Comparison of ENCODE assay signal across 23 cellular contexts in the genomic region with DNA sequence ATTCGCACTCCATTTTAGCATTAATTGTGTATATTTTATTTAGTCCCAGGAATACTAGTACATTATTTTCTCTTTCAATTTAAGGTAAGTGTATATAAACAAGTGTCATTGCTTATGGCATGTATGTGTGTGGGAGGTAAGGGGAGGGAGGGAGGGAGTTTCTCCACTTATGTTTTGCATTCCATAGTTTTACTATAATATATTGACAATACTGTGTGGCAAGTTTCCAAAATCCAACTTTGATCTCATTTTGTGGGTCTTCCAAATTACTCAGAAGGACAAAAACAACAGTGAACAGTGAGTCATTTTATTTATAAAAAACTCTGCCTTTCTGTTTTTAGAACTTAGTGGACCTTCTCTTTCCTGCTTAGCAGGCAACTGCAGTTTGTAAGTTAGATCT.
DNase-seq lines count a peak whose midpoint lies in the region; TF ChIP-seq lines count a peak whose summit lies in the region.
"Had no signal": no experiment of that assay in that cellular context is flagged by ENCODE, and none has a peak within 500 bp of the region (broad histone marks: within the 10 kb centered on the region; RNA-seq: fewer than 3 reads in every experiment).

No MANE protein-coding gene starts in this region.

- H3K18ac ChIP-seq in mesendoderm (ENCODE audit: low read length), result no peak overlapping the region

- H3K36me3 ChIP-seq in brain microvascular endothelial cell (replicated peaks) (no peaks in the 10 kb centered on the region), mesendoderm (ENCODE audit: control insufficient read depth, insufficient read depth, low read length) (no peaks in the 10 kb centered on the region)
- H3K36me3 ChIP-seq: adrenal gland, gastroesophageal sphincter, neutrophil, spleen had no signal

- H3K27ac ChIP-seq in brain microvascular endothelial cell (no peak overlapping the region), mesendoderm (ENCODE audit: low read depth, low read length) (no peak overlapping the region)
- H3K27ac ChIP-seq: adrenal gland, gastroesophageal sphincter, neutrophil, spleen had no signal

- no peak overlapping the region for H3K4me2 ChIP-seq in mesendoderm (ENCODE audit: low read length)

- no peak overlapping the region for H3K9ac ChIP-seq in mesendoderm (ENCODE audit: low read length)

- H3K4ac ChIP-seq in mesendoderm (ENCODE audit: low read depth, low read length), result no peak overlapping the region

- H2BK15ac ChIP-seq in mesendoderm (replicated peaks; ENCODE audit: low read depth), result no peak overlapping the region

- no peak for TF ChIP-seq CTCF in brain microvascular endothelial cell (IDR thresholded peaks at IDR 0.05; ENCODE audit: low read depth, low read length, missing control alignments)
- TF ChIP-seq CTCF in GM13976 (IDR thresholded peaks at IDR 0.05; ENCODE audit: borderline replicate concordance, control extremely low read depth, extremely low read depth, insufficient read depth, missing control alignments), result no peak

- H3K79me1 ChIP-seq in mesendoderm (ENCODE audit: low read length), result no peaks in the 10 kb centered on the region

- H4K8ac ChIP-seq in mesendoderm (ENCODE audit: low read depth, low read length), result no peak overlapping the region

- H3K56ac ChIP-seq in mesendoderm (ENCODE audit: low read length), result no peak overlapping the region

- DNase-seq in HS-27A (ENCODE audit: low read depth) (peak; percentile 1), brain microvascular endothelial cell (peak; percentile 29), fibroblast of the conjunctiva (ENCODE audit: low read depth) (peak; percentile 3), skeletal muscle cell (ENCODE audit: low read depth) (peak; percentile 51), mesendoderm (no peak), GM13976 (ENCODE audit: low spot score) (no peak)
- no peak for DNase-seq in stimulated activated CD4-positive, alpha-beta T cell treated with anti-CD3 and anti-CD28 coated beads, Interleukin-15, amount 100 ng/mL, for 24 hours
- DNase-seq: activated CD4-positive, alpha-beta T cell treated with anti-CD3 and anti-CD28 coated beads for 1 hour; activated CD8-positive, alpha-beta memory T cell treated with anti-CD3 and anti-CD28 coated beads for 24 hours; activated T-cell treated with anti-CD3 and anti-CD28 coated beads, Interleukin-2, amount 50 U/mL, for 1 hour; adrenal gland; C1 segment of cervical spinal cord; central memory CD4-positive, alpha-beta T cell; DND-41; Karpas-422; NCI-H1694; NCI-H2171 treated with DMSO at 0.1 percent for 48 hours; NCI-H748 treated with DMSO at 0.1 percent for 48 hours; RPMI8226; spleen; stimulated activated CD4-positive, alpha-beta T cell treated with anti-CD3 and anti-CD28 coated beads, Interleukin-4, amount 100 ng/mL, for 1 hour had no signal

- H3K4me3 ChIP-seq in brain microvascular endothelial cell (ENCODE audit: low read depth, low read length) (no peak overlapping the region), skeletal muscle cell (ENCODE audit: low read depth, low read length) (no peak overlapping the region), mesendoderm (ENCODE audit: low read length) (no peak overlapping the region)
- H3K4me3 ChIP-seq: adrenal gland, gastroesophageal sphincter, spleen had no signal

- no peak overlapping the region for H2BK5ac ChIP-seq in mesendoderm (ENCODE audit: low read length)

- no peaks in the 10 kb centered on the region for H3K4me1 ChIP-seq in mesendoderm (ENCODE audit: control insufficient read depth, low read depth, low read length)
- H3K4me1 ChIP-seq: adrenal gland, gastroesophageal sphincter, spleen had no signal

- no CpG with 5 or more reads among the region's 1 CpG for WGBS in mesendoderm (ENCODE audit: extremely low coverage, insufficient coverage, low lambda C conversion rate)

- H3K79me2 ChIP-seq in mesendoderm (ENCODE audit: control insufficient read depth, insufficient read depth, low read length), result no peaks in the 10 kb centered on the region

- no peak overlapping the region for H4K5ac ChIP-seq in mesendoderm (ENCODE audit: low read length)

- in situ Hi-C loops in brain microvascular endothelial cell (cut with HindIII; ENCODE audit: low pct_ligation_motif_present, low sequenced_read_pairs) (no loop called here), GM13976 (cut with MboI; ENCODE audit: low sequenced_read_pairs, unreplicated experiment) (no loop called here)

- H2AK5ac ChIP-seq in mesendoderm (ENCODE audit: low read length), result no peak overlapping the region

- no peak overlapping the region for H2BK120ac ChIP-seq in mesendoderm (ENCODE audit: low read depth, low read length)

- no peaks in the 10 kb centered on the region for H3K27me3 ChIP-seq in brain microvascular endothelial cell (replicated peaks)
- no peaks in the 10 kb centered on the region for H3K27me3 ChIP-seq in mesendoderm (ENCODE audit: insufficient read depth, low read length, poor library complexity)
- H3K27me3 ChIP-seq: adrenal gland, gastroesophageal sphincter, neutrophil, spleen had no signal

- H3K23ac ChIP-seq in mesendoderm (ENCODE audit: low read length), result no peak overlapping the region

Comparison
In these comparisons a context has a peak if more than half of its experiments do, and no peak if none do; other contexts are left out.
1. DNase-seq: peak in HS-27A (single experiment), brain microvascular endothelial cell (single experiment), fibroblast of the conjunctiva (single experiment) and skeletal muscle cell (single experiment); none in mesendoderm (single experiment), stimulated activated CD4-positive, alpha-beta T cell treated with anti-CD3 and anti-CD28 coated beads, Interleukin-15, amount 100 ng/mL, for 24 hours (single experiment) and GM13976 (single experiment).